In genomic region chr6:42642794-42643193, GRCh38 we compare ENCODE assay signal across 23 cellular contexts.
DNase-seq lines count a peak whose midpoint lies in the region; ATAC-seq, FAIRE-seq and TF ChIP-seq lines count a peak whose summit lies in the region.
"Had no signal": no experiment of that assay in that cellular context is flagged by ENCODE, and none has a peak within 500 bp of the region (broad histone marks: within the 10 kb centered on the region; RNA-seq: fewer than 3 reads in every experiment).

No MANE protein-coding gene starts in this region.

- WGBS in mesendoderm (ENCODE audit: extremely low coverage, insufficient coverage, low lambda C conversion rate): no CpG with 5 or more reads among the region's 5 CpGs

- H4K5ac ChIP-seq in mesendoderm (ENCODE audit: low read length): no peak overlapping the region

- no peak overlapping the region for H3K18ac ChIP-seq in mesendoderm (ENCODE audit: low read length)

- H3K4me1 Mint-ChIP-seq in stimulated activated naive CD8-positive, alpha-beta T cell treated with anti-CD3 and anti-CD28 coated beads, Interleukin-15, amount 100 ng/mL, for 72 hours: no peaks in the 10 kb centered on the region
- H3K4me1 Mint-ChIP-seq in naive B cell: no peaks in the 10 kb centered on the region
- H3K4me1 Mint-ChIP-seq in stimulated activated memory B cell treated with anti-CD40 and anti-IgM and Interleukin-4, amounts not matched to agents 10 μg/mL and 1 μg/mL and 100 μg/mL, for 72 hours: no peaks in the 10 kb centered on the region

- H3K9me3 Mint-ChIP-seq in stimulated activated naive CD8-positive, alpha-beta T cell treated with anti-CD3 and anti-CD28 coated beads, Interleukin-15, amount 100 ng/mL, for 72 hours: no peaks in the 10 kb centered on the region
- no peaks in the 10 kb centered on the region for H3K9me3 Mint-ChIP-seq in naive B cell
- no peaks in the 10 kb centered on the region for H3K9me3 Mint-ChIP-seq in stimulated activated memory B cell treated with anti-CD40 and anti-IgM and Interleukin-4, amounts not matched to agents 10 μg/mL and 1 μg/mL and 100 μg/mL, for 72 hours

- H2AFZ ChIP-seq in endothelial cell of umbilical vein (ENCODE audit: low read depth, low read length): no peak overlapping the region

- peaks cover 17 to 34% of the 10 kb centered on the region in 2 donors for H3K36me3 Mint-ChIP-seq in naive B cell
- H3K36me3 Mint-ChIP-seq in stimulated activated memory B cell treated with anti-CD40 and anti-IgM and Interleukin-4, amounts not matched to agents 10 μg/mL and 1 μg/mL and 100 μg/mL, for 72 hours: peaks cover 42% of the 10 kb centered on the region

- H3K4me3 Mint-ChIP-seq in stimulated activated naive CD8-positive, alpha-beta T cell treated with anti-CD3 and anti-CD28 coated beads, Interleukin-15, amount 100 ng/mL, for 72 hours: no peak overlapping the region
- no peak overlapping the region for H3K4me3 Mint-ChIP-seq in naive B cell
- H3K4me3 Mint-ChIP-seq in stimulated activated memory B cell treated with anti-CD40 and anti-IgM and Interleukin-4, amounts not matched to agents 10 μg/mL and 1 μg/mL and 100 μg/mL, for 72 hours: no peak overlapping the region

- no TSS peak for BruUV-seq in endothelial cell of umbilical vein (replicated peaks; lab: Mats Ljungman, UMichigan)

- no peaks in the 10 kb centered on the region for H3K27me3 ChIP-seq in endothelial cell of umbilical vein (ENCODE audit: control insufficient read depth in 2 of 2, insufficient read depth in 2 of 2, low read length in 2 of 2)
- H3K27me3 ChIP-seq in gastrocnemius medialis: no peaks in the 10 kb centered on the region
- H3K27me3 ChIP-seq in mesendoderm (ENCODE audit: insufficient read depth, low read length, poor library complexity): no peaks in the 10 kb centered on the region

- no peaks in the 10 kb centered on the region for H3K79me1 ChIP-seq in mesendoderm (ENCODE audit: low read length)

- H2BK120ac ChIP-seq in mesendoderm (ENCODE audit: low read depth, low read length): no peak overlapping the region

- no peak overlapping the region for H3K4me2 ChIP-seq in endothelial cell of umbilical vein (ENCODE audit: insufficient read depth, low read length)
- no peak overlapping the region for H3K4me2 ChIP-seq in mesendoderm (ENCODE audit: low read length)

- in situ Hi-C loops in gastrocnemius medialis (cut with MboI; ENCODE audit: low sequenced_read_pairs in 4 of 4): loop anchor here in 2 of 4 donors (25.0 kb wide), 1 partner anchor 920 kb away; no protein-coding TSS in a partner anchor

- TF ChIP-seq CTCF in endothelial cell of umbilical vein (IDR thresholded peaks at IDR 0.05; ENCODE audit: extremely low read depth in 1 of 2, insufficient read depth in 1 of 2, low read depth in 1 of 2, low read length in 2 of 2) (no peak), gastrocnemius medialis (IDR thresholded peaks at IDR 0.05 in 4 of 5, conservative IDR thresholded peaks at IDR 0.05 in 1 of 5) (no peak)

- dilution Hi-C loops in endothelial cell of umbilical vein (cut with MboI; ENCODE audit: extremely low pct_ligation_motif_present, low sequenced_read_pairs): no loop called here

- no peak overlapping the region for H4K8ac ChIP-seq in mesendoderm (ENCODE audit: low read depth, low read length)

- H2BK5ac ChIP-seq in mesendoderm (ENCODE audit: low read length): no peak overlapping the region

- TF ChIP-seq POLR2A in endothelial cell of umbilical vein (IDR thresholded peaks at IDR 0.05; ENCODE audit: low read depth, low read length) (no peak), gastrocnemius medialis (IDR thresholded peaks at IDR 0.05) (no peak)

- CTCF ChIA-PET in endothelial cell of umbilical vein (lab: Charles Lee): no interaction called here

- no peaks in the 10 kb centered on the region for H3K9me1 ChIP-seq in endothelial cell of umbilical vein (replicated peaks; ENCODE audit: control insufficient read depth, extremely low read depth, insufficient read depth, low read length)

- no peak overlapping the region for H3K4me3 ChIP-seq in endothelial cell of umbilical vein (replicated peaks in 1 of 3; ENCODE audit: insufficient read depth in 1 of 3, low read depth in 1 of 3, low read length in 3 of 3)
- H3K4me3 ChIP-seq in gastrocnemius medialis: no peak overlapping the region
- no peak overlapping the region for H3K4me3 ChIP-seq in mesendoderm (ENCODE audit: low read length)

- DNase-seq in stimulated activated naive CD8-positive, alpha-beta T cell treated with anti-CD3 and anti-CD28 coated beads, Interleukin-15, amount 100 ng/mL, for 72 hours: no peak
- no peak for DNase-seq in stimulated activated naive CD8-positive, alpha-beta T cell treated with anti-CD3 and anti-CD28 coated beads, Interleukin-15, Interleukin-2, amounts not matched to agents 100 U/mL and 50 U/mL, for 24 hours
- DNase-seq in endothelial cell of umbilical vein (ENCODE audit: low read depth, low spot score) (peak; percentile 24), naive B cell (no peak), OCI-M2 (lab: John Stamatoyannopoulos, UW; ENCODE audit: unreplicated experiment) (no peak), gastrocnemius medialis (no peak), mesendoderm (no peak)
- DNase-seq: AML-193, C1 segment of cervical spinal cord, KBM-7, MM.1S, NCI-H1048, NCI-H1436, NCI-H2029, NCI-H526 had no signal

- H3K4me1 ChIP-seq in endothelial cell of umbilical vein (ENCODE audit: control insufficient read depth, extremely low read depth, insufficient read depth, low read length) (no peaks in the 10 kb centered on the region), gastrocnemius medialis (no peaks in the 10 kb centered on the region), mesendoderm (ENCODE audit: control insufficient read depth, low read depth, low read length) (no peaks in the 10 kb centered on the region)

- no peak overlapping the region for H3K4ac ChIP-seq in mesendoderm (ENCODE audit: low read depth, low read length)

- no peak overlapping the region for H2AK5ac ChIP-seq in mesendoderm (ENCODE audit: low read length)

- H2BK15ac ChIP-seq in mesendoderm (replicated peaks; ENCODE audit: low read depth): no peak overlapping the region

- no peak overlapping the region for H3K27ac ChIP-seq in endothelial cell of umbilical vein (ENCODE audit: insufficient read depth, low read depth, low read length)
- H3K27ac ChIP-seq in gastrocnemius medialis: no peak overlapping the region
- no peak overlapping the region for H3K27ac ChIP-seq in mesendoderm (ENCODE audit: low read depth, low read length)
- H3K27ac ChIP-seq: HL-60 had no signal

- H4K20me1 ChIP-seq in endothelial cell of umbilical vein (replicated peaks; ENCODE audit: control insufficient read depth, extremely low read depth, insufficient read depth, low read length): no peaks in the 10 kb centered on the region

- H3K9me3 ChIP-seq in endothelial cell of umbilical vein (replicated peaks; ENCODE audit: control insufficient read depth, insufficient read depth, low read length): no peaks in the 10 kb centered on the region
- no peaks in the 10 kb centered on the region for H3K9me3 ChIP-seq in gastrocnemius medialis

- intact Hi-C loops in endothelial cell of umbilical vein (cut with micrococcal nuclease) (no loop called here), gastrocnemius medialis (cut with DNase I; ENCODE audit: low total_unique reads) (no loop called here)

- POLR2A ChIA-PET in endothelial cell of umbilical vein (lab: Charles Lee): no interaction called here

- no peak for ATAC-seq in stimulated activated naive CD8-positive, alpha-beta T cell treated with anti-CD3 and anti-CD28 coated beads, Interleukin-15, amount 100 ng/mL, for 72 hours
- no peak for ATAC-seq in stimulated activated naive CD8-positive, alpha-beta T cell treated with anti-CD3 and anti-CD28 coated beads, Interleukin-15, Interleukin-2, amounts not matched to agents 100 U/mL and 50 U/mL, for 24 hours
- ATAC-seq in naive B cell (ENCODE audit: low read depth in 2 of 2) (no peak), gastrocnemius medialis (no peak)
- no peak for ATAC-seq in stimulated activated memory B cell treated with anti-CD40 and anti-IgM and Interleukin-4, amounts not matched to agents 10 μg/mL and 1 μg/mL and 100 μg/mL, for 72 hours
- ATAC-seq: HCT116, HepG2 had no signal

- H3K56ac ChIP-seq in mesendoderm (ENCODE audit: low read length): no peak overlapping the region

- peak overlapping the region; percentile 4 for H3K9ac ChIP-seq in endothelial cell of umbilical vein (replicated peaks; ENCODE audit: extremely low read depth, insufficient read depth, low read length)
- no peak overlapping the region for H3K9ac ChIP-seq in mesendoderm (ENCODE audit: low read length)

- H3K27ac Mint-ChIP-seq in stimulated activated naive CD8-positive, alpha-beta T cell treated with anti-CD3 and anti-CD28 coated beads, Interleukin-15, amount 100 ng/mL, for 72 hours: peak overlapping the region; percentile 10 to 60
- H3K27ac Mint-ChIP-seq in naive B cell: peak overlapping the region in 4 of 6 donors; percentile 59 to 97 (median 80)
- H3K27ac Mint-ChIP-seq in stimulated activated memory B cell treated with anti-CD40 and anti-IgM and Interleukin-4, amounts not matched to agents 10 μg/mL and 1 μg/mL and 100 μg/mL, for 72 hours: peak overlapping the region; percentile 7

- no peaks in the 10 kb centered on the region for H3K27me3 Mint-ChIP-seq in stimulated activated naive CD8-positive, alpha-beta T cell treated with anti-CD3 and anti-CD28 coated beads, Interleukin-15, amount 100 ng/mL, for 72 hours
- H3K27me3 Mint-ChIP-seq in naive B cell: no peaks in the 10 kb centered on the region
- no peaks in the 10 kb centered on the region for H3K27me3 Mint-ChIP-seq in stimulated activated memory B cell treated with anti-CD40 and anti-IgM and Interleukin-4, amounts not matched to agents 10 μg/mL and 1 μg/mL and 100 μg/mL, for 72 hours

- H3K36me3 ChIP-seq in endothelial cell of umbilical vein (ENCODE audit: control insufficient read depth in 2 of 2, extremely low read depth in 1 of 2, insufficient read depth in 2 of 2, low read length in 2 of 2) (peaks cover 5 to 7% of the 10 kb centered on the region in 2 experiments), gastrocnemius medialis (peaks cover 0 to 79% of the 10 kb centered on the region in 2 donors), mesendoderm (ENCODE audit: control insufficient read depth, insufficient read depth, low read length) (peaks cover 4% of the 10 kb centered on the region)

- H3K79me2 ChIP-seq in endothelial cell of umbilical vein (ENCODE audit: control insufficient read depth, insufficient read depth, low read length): no peaks in the 10 kb centered on the region
- H3K79me2 ChIP-seq in mesendoderm (ENCODE audit: control insufficient read depth, insufficient read depth, low read length): no peaks in the 10 kb centered on the region

- FAIRE-seq in endothelial cell of umbilical vein (lab: Jason Lieb, UNC): no peak
- FAIRE-seq: D721Med, GM19239, H1, HepG2, RCC 7860 had no signal

- H3K23ac ChIP-seq in mesendoderm (ENCODE audit: low read length): no peak overlapping the region

TF ChIP-seq in endothelial cell of umbilical vein, 7 proteins besides CTCF, POLR2A, EP300 and RAD21 (continues in another document):
- TF ChIP-seq POLR2AphosphoS5 (IDR thresholded peaks at IDR 0.05; ENCODE audit: insufficient read depth, low read depth, low read length) (no peak), GATA2 (IDR thresholded peaks at IDR 0.05; ENCODE audit: insufficient read depth, insufficient read length, low read depth, low read length) (no peak), EZH2 (IDR thresholded peaks at IDR 0.05; ENCODE audit: borderline replicate concordance, low read depth, low read length, severe bottlenecking) (no peak)

Comparison
In these comparisons a context has a peak if more than half of its experiments do, and no peak if none do; other contexts are left out.
1. H3K27ac Mint-ChIP-seq: peak in every context shown above with its lines; median percentile 80 in naive B cell; 35 in stimulated activated naive CD8-positive, alpha-beta T cell treated with anti-CD3 and anti-CD28 coated beads, Interleukin-15, amount 100 ng/mL, for 72 hours; 7 in stimulated activated memory B cell treated with anti-CD40 and anti-IgM and Interleukin-4, amounts not matched to agents 10 μg/mL and 1 μg/mL and 100 μg/mL, for 72 hours.